ENCODE assay signal across 35 cellular contexts in the genomic region with DNA sequence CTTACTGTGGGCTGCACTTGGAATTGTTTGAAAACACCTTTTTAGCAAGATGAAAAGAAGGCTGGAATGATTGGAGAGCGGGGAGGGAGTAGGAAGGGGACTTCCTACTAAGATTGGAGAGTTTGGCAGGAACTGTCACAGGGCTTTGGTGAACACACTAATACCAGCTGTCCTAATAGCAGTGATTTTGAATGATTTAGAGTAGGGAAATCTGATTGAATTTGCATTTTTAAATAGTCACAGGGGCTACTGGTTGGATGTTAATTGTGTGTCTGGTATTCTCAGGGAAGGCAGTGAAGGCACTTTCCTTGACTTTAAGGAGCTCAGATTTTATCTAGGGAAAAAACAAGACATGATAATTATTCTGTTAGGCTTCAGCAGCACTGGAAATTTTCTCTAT.
"Had no signal": no experiment of that assay in that cellular context is flagged by ENCODE, and none has a peak within 500 bp of the region (broad histone marks: within the 10 kb centered on the region; RNA-seq: fewer than 3 reads in every experiment).

No MANE protein-coding gene starts in this region.

- H3K9me3 Mint-ChIP-seq: activated CD4-positive, alpha-beta T cell treated with anti-CD3 and anti-CD28 coated beads, Interleukin-2, amount 10 ng/mL, durations not matched to agents 7 days and 5 days; activated naive CD4-positive, alpha-beta T cell treated with anti-CD3 and anti-CD28 coated beads, Interleukin-2, amount 50 U/mL, for 24 hours; activated T-cell treated with anti-CD3 and anti-CD28 coated beads, Interleukin-2, amount 50 U/mL, for 24 hours; activated T-helper 2 cell treated with anti-CD3 and anti-CD28 coated beads, Interferon-gamma antibody, Interleukin-2, Interleukin-4, amounts not matched to agents 10 μg/mL and 5 μg/mL and 100 μg/mL, durations not matched to agents 14 hours and 24 hours and 36 hours had no signal

- H3K27me3 Mint-ChIP-seq: activated CD4-positive, alpha-beta T cell treated with anti-CD3 and anti-CD28 coated beads for 36 hours; activated CD4-positive, alpha-beta T cell treated with anti-CD3 and anti-CD28 coated beads, Interleukin-2, amount 10 ng/mL, durations not matched to agents 7 days and 5 days; activated naive CD4-positive, alpha-beta T cell treated with anti-CD3 and anti-CD28 coated beads, Interleukin-2, amount 50 U/mL, for 24 hours; activated T-cell treated with anti-CD3 and anti-CD28 coated beads, Interleukin-2, amount 50 U/mL, for 24 hours had no signal

- H3K36me3 Mint-ChIP-seq: activated naive CD4-positive, alpha-beta T cell treated with anti-CD3 and anti-CD28 coated beads, Interleukin-2, amount 50 U/mL, for 24 hours had no signal

- H3K27ac ChIP-seq: adrenal gland, body of pancreas, Peyer's patch, SJSA1, WERI-Rb-1 had no signal

- H3K27me3 ChIP-seq: adrenal gland, body of pancreas, MG63, Peyer's patch, SJSA1 had no signal

- DNase-seq: activated CD4-positive, alpha-beta T cell treated with anti-CD3 and anti-CD28 coated beads for 36 hours; activated CD4-positive, alpha-beta T cell treated with anti-CD3 and anti-CD28 coated beads, Interleukin-2, amount 10 ng/mL, durations not matched to agents 7 days and 5 days; activated CD4-positive, alpha-beta T cell treated with anti-CD3 and anti-CD28 coated beads, Interleukin-2, amount 50 U/mL, for 48 hours; activated CD8-positive, alpha-beta T cell treated with anti-CD3 and anti-CD28 coated beads, Interleukin-2, amount 10 ng/mL, durations not matched to agents 7 days and 5 days; activated gamma-delta T cell; activated naive CD4-positive, alpha-beta T cell treated with Interleukin-2 at 50 U/mL for 16 hours; activated T-cell treated with anti-CD3 and anti-CD28 coated beads, Interleukin-2, amount 50 U/mL, for 24 hours; adrenal gland; body of pancreas; caudate nucleus; cerebellar nuclear complex; Kasumi-1; MG63; NCI-H1048; NCI-H1105 treated with DMSO at 0.1 percent for 48 hours; NCI-H1436; NCI-H1694; NCI-H1930; NCI-H2081 treated with DMSO at 0.1 percent for 48 hours; NCI-H226; NCI-H446 treated with DMSO at 0.1 percent for 48 hours; NCI-H524; NCI-H69; NCI-H82; PC-3; Peyer's patch; RPMI8226; SHP77 treated with DMSO at 0.1 percent for 48 hours; T1000; WERI-Rb-1 had no signal

- H3K9me3 ChIP-seq: adrenal gland, body of pancreas, MG63, Peyer's patch, SJSA1 had no signal

- H3K4me3 Mint-ChIP-seq: activated CD4-positive, alpha-beta T cell treated with anti-CD3 and anti-CD28 coated beads for 36 hours; activated CD4-positive, alpha-beta T cell treated with anti-CD3 and anti-CD28 coated beads, Interleukin-2, amount 10 ng/mL, durations not matched to agents 7 days and 5 days; activated CD8-positive, alpha-beta T cell treated with anti-CD3 and anti-CD28 coated beads, Interleukin-2, amount 10 ng/mL, durations not matched to agents 7 days and 5 days; activated naive CD4-positive, alpha-beta T cell treated with anti-CD3 and anti-CD28 coated beads, Interleukin-2, amount 50 U/mL, for 24 hours; activated T-cell treated with anti-CD3 and anti-CD28 coated beads, Interleukin-2, amount 50 U/mL, for 24 hours had no signal

- H3K4me3 ChIP-seq: adrenal gland, body of pancreas, MG63, Peyer's patch, SJSA1 had no signal

- FAIRE-seq: astrocyte, bronchial epithelial cell had no signal

- H3K36me3 ChIP-seq: adrenal gland, Peyer's patch, WERI-Rb-1 had no signal

- H3K27ac Mint-ChIP-seq: activated CD4-positive, alpha-beta T cell treated with anti-CD3 and anti-CD28 coated beads for 36 hours; activated CD4-positive, alpha-beta T cell treated with anti-CD3 and anti-CD28 coated beads, Interleukin-2, amount 10 ng/mL, durations not matched to agents 7 days and 5 days; activated CD8-positive, alpha-beta T cell treated with anti-CD3 and anti-CD28 coated beads, Interleukin-2, amount 10 ng/mL, durations not matched to agents 7 days and 5 days; activated naive CD4-positive, alpha-beta T cell treated with anti-CD3 and anti-CD28 coated beads, Interleukin-2, amount 50 U/mL, for 24 hours; activated T-cell treated with anti-CD3 and anti-CD28 coated beads, Interleukin-2, amount 50 U/mL, for 24 hours; activated T-helper 2 cell treated with anti-CD3 and anti-CD28 coated beads, Interferon-gamma antibody, Interleukin-2, Interleukin-4, amounts not matched to agents 10 μg/mL and 5 μg/mL and 100 μg/mL, durations not matched to agents 14 hours and 24 hours and 36 hours had no signal

- ATAC-seq: activated CD4-positive, alpha-beta T cell treated with anti-CD3 and anti-CD28 coated beads for 36 hours; activated CD8-positive, alpha-beta T cell treated with anti-CD3 and anti-CD28 coated beads, Interleukin-2, amount 10 ng/mL, durations not matched to agents 7 days and 5 days; body of pancreas; PC-3 had no signal
